8 cellular contexts compared by ENCODE assay signal in the genomic region with DNA sequence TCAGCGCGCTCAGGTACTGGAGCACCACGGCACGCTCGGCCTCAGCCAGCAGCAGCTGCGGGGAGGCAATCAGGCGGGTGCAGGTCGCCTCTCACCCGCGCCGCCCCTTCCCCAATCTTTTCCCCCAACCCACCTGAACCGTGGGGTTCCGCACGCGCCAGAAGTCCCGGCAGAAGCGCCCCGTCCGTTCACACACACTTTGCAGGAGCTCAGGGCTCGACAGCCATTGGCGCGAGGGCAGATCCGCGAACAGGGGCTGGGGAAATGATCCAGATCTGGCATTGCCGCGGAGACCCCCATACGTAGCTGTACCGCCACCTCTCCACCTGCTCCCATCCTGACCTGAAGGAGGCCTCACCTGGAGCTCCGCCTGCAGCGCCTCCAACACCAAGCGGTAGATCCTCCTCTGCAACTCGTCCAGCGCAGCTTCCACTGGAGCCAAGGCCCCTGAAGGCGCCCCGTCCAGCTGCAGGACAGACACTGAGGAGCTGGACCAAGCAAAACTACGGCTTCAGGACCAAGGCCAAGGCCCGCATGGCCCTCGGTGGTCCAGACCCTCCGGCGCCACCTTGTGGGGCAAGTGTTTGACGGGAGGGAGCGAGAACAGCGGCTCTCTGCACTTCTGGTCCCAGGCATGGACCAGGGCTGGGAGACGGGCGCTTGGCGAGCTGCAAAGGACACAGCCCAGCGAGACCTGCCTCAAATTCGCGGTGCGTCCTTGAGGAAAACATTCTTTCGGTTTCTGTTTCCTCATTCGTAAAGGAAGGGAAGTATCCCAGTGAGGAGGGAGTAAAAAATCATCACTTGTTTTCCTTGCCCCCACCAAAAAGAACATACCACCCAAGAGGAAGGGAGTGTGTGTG. TPM values are rescaled to one million over a fixed set of nuclear protein-coding genes. Genes with fewer than 3 reads are reported as not detected.
DNase-seq lines count a peak whose midpoint lies in the region; ATAC-seq, FAIRE-seq and TF ChIP-seq lines count a peak whose summit lies in the region.

No MANE protein-coding gene starts in this region.

- 16% methylated on average over 52 of the region's 52 CpGs for WGBS in thymus

- peak; percentile 84 for FAIRE-seq in G401.6 (lab: Jason Lieb, UNC)

- H3K27me3 ChIP-seq in parathyroid adenoma (ENCODE audit: control insufficient read depth, insufficient read depth, low read length), result no peaks in the 10 kb centered on the region
- peaks cover 18% of the 10 kb centered on the region for H3K27me3 ChIP-seq in thymus (ENCODE audit: control insufficient read depth, insufficient read depth)

- H3K9me3 ChIP-seq in parathyroid adenoma (ENCODE audit: control insufficient read depth, low read length) (no peaks in the 10 kb centered on the region), thymus (ENCODE audit: control insufficient read depth) (no peaks in the 10 kb centered on the region)

- peak; percentile 62 for ATAC-seq in SK-N-SH treated with all-trans-retinoic acid at 6 μM for 48 hours
- peak in 1 of 2 donors; percentile 26 for ATAC-seq in activated naive CD4-positive, alpha-beta T cell treated with anti-CD3 and anti-CD28 coated beads, Interleukin-2, amount 50 U/mL, for 72 hours
- ATAC-seq in Right ventricle myocardium inferior, result peak; percentile 59
- ATAC-seq in GM21526 (IDR thresholded peaks at IDR 0.05; ENCODE audit: low FRiP score, unreplicated experiment), result no peak

- no peak overlapping the region for H3K9ac ChIP-seq in parathyroid adenoma

- peak overlapping the region; percentile 92 for H2AFZ ChIP-seq in parathyroid adenoma

- no peaks in the 10 kb centered on the region for H3K9me3 Mint-ChIP-seq in activated naive CD4-positive, alpha-beta T cell treated with anti-CD3 and anti-CD28 coated beads, Interleukin-2, amount 50 U/mL, for 72 hours

- H3K36me3 ChIP-seq in parathyroid adenoma (ENCODE audit: control insufficient read depth, insufficient read depth, low read length) (no peaks in the 10 kb centered on the region), thymus (ENCODE audit: control insufficient read depth, insufficient read depth) (no peaks in the 10 kb centered on the region)

- H3K4me1 ChIP-seq in parathyroid adenoma (peaks cover 18% of the 10 kb centered on the region), thymus (ENCODE audit: control insufficient read depth, insufficient read depth, low read length) (peaks cover 11% of the 10 kb centered on the region)

- peak overlapping the region; percentile 12 for H3K4me3 ChIP-seq in parathyroid adenoma (ENCODE audit: low read depth, low read length)
- H3K4me3 ChIP-seq in thymus (ENCODE audit: low read length), result peak overlapping the region; percentile 86

- no peaks in the 10 kb centered on the region for H3K36me3 Mint-ChIP-seq in activated naive CD4-positive, alpha-beta T cell treated with anti-CD3 and anti-CD28 coated beads, Interleukin-2, amount 50 U/mL, for 72 hours

- no peaks in the 10 kb centered on the region for H3K79me2 ChIP-seq in parathyroid adenoma

- peak overlapping the region in 1 of 2 donors; percentile 68 for H3K27ac Mint-ChIP-seq in activated naive CD4-positive, alpha-beta T cell treated with anti-CD3 and anti-CD28 coated beads, Interleukin-2, amount 50 U/mL, for 72 hours

- H3K27ac ChIP-seq in parathyroid adenoma (peak overlapping the region; percentile 96), thymus (ENCODE audit: low read depth) (no peak overlapping the region)

- peak overlapping the region; percentile 55 for H3K4me2 ChIP-seq in parathyroid adenoma (ENCODE audit: low read length)

- DNase-seq in KG1 (lab: John Stamatoyannopoulos, UW) (peak; percentile 23), Right ventricle myocardium inferior (ENCODE audit: missing footprints) (peak; percentile 96)
- DNase-seq in activated naive CD4-positive, alpha-beta T cell treated with anti-CD3 and anti-CD28 coated beads, Interleukin-2, amount 50 U/mL, for 72 hours (ENCODE audit: low spot score in 2 of 2), result peak; percentile 74 to 91

- peak; percentile 90 for TF ChIP-seq CTCF in parathyroid adenoma (IDR thresholded peaks at IDR 0.05)

- intact Hi-C loops in Right ventricle myocardium inferior (cut with DNase I), result loop anchor here (1.0 to 2.0 kb wide), 2 partner anchors 24 to 208 kb away; no protein-coding TSS in a partner anchor

TF ChIP-seq in SK-N-SH treated with all-trans-retinoic acid at 6 μM for 48 hours, 23 proteins besides CTCF, POLR2A, EP300 and RAD21 (continues in another document):
- TF ChIP-seq ESRRG (CRISPR knock-in tag; IDR thresholded peaks at IDR 0.05) (no peak), ZC3H10 (CRISPR knock-in tag; IDR thresholded peaks at IDR 0.05) (no peak), ARNTL (CRISPR knock-in tag; IDR thresholded peaks at IDR 0.05; ENCODE audit: borderline replicate concordance, low read depth) (no peak), ZFP30 (CRISPR knock-in tag; IDR thresholded peaks at IDR 0.05) (no peak), PATZ1 (CRISPR knock-in tag; IDR thresholded peaks at IDR 0.05; ENCODE audit: borderline replicate concordance) (no peak), TOX (CRISPR knock-in tag; IDR thresholded peaks at IDR 0.05; ENCODE audit: borderline replicate concordance) (no peak), ZNF565 (CRISPR knock-in tag; conservative IDR thresholded peaks at IDR 0.05; ENCODE audit: low read depth) (no peak), POU6F1 (CRISPR knock-in tag; IDR thresholded peaks at IDR 0.05; ENCODE audit: borderline replicate concordance, low read depth) (no peak), TSHZ2 (CRISPR knock-in tag; IDR thresholded peaks at IDR 0.05) (no peak), SNAI2 (CRISPR knock-in tag; IDR thresholded peaks at IDR 0.05) (no peak)

RNA-seq across cellular contexts. Expression of gene MATCAP1, which starts 1.5 kb away (rescaled TPM):
- total RNA-seq in activated naive CD4-positive, alpha-beta T cell treated with anti-CD3 and anti-CD28 coated beads, Interleukin-2, amount 50 U/mL, for 72 hours, result 10 to 100 TPM; 26.3 to 63.5 TPM
- total RNA-seq in Right ventricle myocardium inferior, result 9.8 TPM
- 24.6 TPM for polyA plus RNA-seq in thymus

RNA-seq across cellular contexts. Expression of gene EXOC3L1, which starts 4.7 kb away (rescaled TPM):
- total RNA-seq in activated naive CD4-positive, alpha-beta T cell treated with anti-CD3 and anti-CD28 coated beads, Interleukin-2, amount 50 U/mL, for 72 hours, result under 1 TPM in 1 of 2 donors, not detected in 1; 0.36 TPM
- 4.1 TPM for total RNA-seq in Right ventricle myocardium inferior
- polyA plus RNA-seq in thymus, result 2.2 TPM

RNA-seq across cellular contexts. Expression of gene E2F4, which starts 6.7 kb away (rescaled TPM):
- 100 to 1,000 TPM in 1 of 2 donors, 10 to 100 TPM in 1; 71.7 to 104 TPM for total RNA-seq in activated naive CD4-positive, alpha-beta T cell treated with anti-CD3 and anti-CD28 coated beads, Interleukin-2, amount 50 U/mL, for 72 hours
- 36.9 TPM for total RNA-seq in Right ventricle myocardium inferior
- polyA plus RNA-seq in thymus, result 46.9 TPM

RNA-seq across cellular contexts. Expression of gene ELMO3, which starts 13.7 kb away (rescaled TPM):
- 1 to 10 TPM; 4.0 to 7.0 TPM for total RNA-seq in activated naive CD4-positive, alpha-beta T cell treated with anti-CD3 and anti-CD28 coated beads, Interleukin-2, amount 50 U/mL, for 72 hours
- 0.89 TPM for total RNA-seq in Right ventricle myocardium inferior
- polyA plus RNA-seq in thymus, result 15.3 TPM

RNA-seq across cellular contexts. Expression of gene NOL3, which starts 14.9 kb away (rescaled TPM):
- total RNA-seq in activated naive CD4-positive, alpha-beta T cell treated with anti-CD3 and anti-CD28 coated beads, Interleukin-2, amount 50 U/mL, for 72 hours, result 10 to 100 TPM in 1 of 2 donors, 1 to 10 TPM in 1; 9.2 to 43.4 TPM
- 109 TPM for total RNA-seq in Right ventricle myocardium inferior
- polyA plus RNA-seq in thymus, result 28.2 TPM

Comparison
In these comparisons a context has a peak if more than half of its experiments do, and no peak if none do; other contexts are left out.
1. DNase-seq: peak in every context shown above with its lines; median percentile 96 in Right ventricle myocardium inferior; 82 in activated naive CD4-positive, alpha-beta T cell treated with anti-CD3 and anti-CD28 coated beads, Interleukin-2, amount 50 U/mL, for 72 hours; 23 in KG1.